34 cellular contexts compared by ENCODE assay signal in genomic region chr20:7817286-7817685, GRCh38.
"Had no signal": no experiment of that assay in that cellular context is flagged by ENCODE, and none has a peak within 500 bp of the region (broad histone marks: within the 10 kb centered on the region; RNA-seq: fewer than 3 reads in every experiment).

No MANE protein-coding gene starts in this region.

- DNase-seq: Karpas-422, Kasumi-1, MG63, MM.1S, MV-4-11, NCI-H1048, NCI-H1092, NCI-H1092 treated with DMSO at 0.1 percent for 48 hours, NCI-H1105, NCI-H1105 treated with DMSO at 0.1 percent for 48 hours, NCI-H1417, NCI-H1417 treated with DMSO at 0.1 percent for 48 hours, NCI-H1436, NCI-H1436 treated with DMSO at 0.1 percent for 48 hours, NCI-H146, NCI-H1694, NCI-H1694 treated with DMSO at 0.1 percent for 48 hours, NCI-H187, NCI-H187 treated with DMSO at 0.1 percent for 48 hours, NCI-H1930, NCI-H2029, NCI-H2029 treated with DMSO at 0.1 percent for 48 hours, NCI-H2081, NCI-H2081 treated with DMSO at 0.1 percent for 48 hours, NCI-H2107, NCI-H2171, NCI-H2171 treated with DMSO at 0.1 percent for 48 hours, NCI-H2227 treated with DMSO at 0.1 percent for 48 hours, NCI-H226, NCI-H345, NCI-H446, NCI-H446 treated with DMSO at 0.1 percent for 48 hours, NCI-H510A had no signal

- H3K4me3 ChIP-seq: MG63 had no signal

- H3K9me3 ChIP-seq: MG63 had no signal

- H3K36me3 ChIP-seq: MG63 had no signal

- H3K27ac ChIP-seq: KMS-11 had no signal

- H3K9ac ChIP-seq: KMS-11 had no signal

- H3K4me2 ChIP-seq: KMS-11 had no signal

- H3K27me3 ChIP-seq: MG63 had no signal
